17 cellular contexts compared by ENCODE assay signal in genomic region chr2:203714112-203714511, GRCh38. TPM values are rescaled to one million over a fixed set of nuclear protein-coding genes. Genes with fewer than 3 reads are reported as not detected.
DNase-seq lines count a peak whose midpoint lies in the region; ATAC-seq and TF ChIP-seq lines count a peak whose summit lies in the region.
"Had no signal": no experiment of that assay in that cellular context is flagged by ENCODE, and none has a peak within 500 bp of the region (broad histone marks: within the 10 kb centered on the region; RNA-seq: fewer than 3 reads in every experiment).

No MANE protein-coding gene starts in this region.

- H3K9me3 ChIP-seq in heart right ventricle: no peaks in the 10 kb centered on the region
- H3K9me3 ChIP-seq in aorta (ENCODE audit: control insufficient read depth, low read length): no peaks in the 10 kb centered on the region
- H3K9me3 ChIP-seq: body of pancreas had no signal

- H3K4me1 ChIP-seq in heart right ventricle: peaks cover 0 to 21% (median 8%) of the 10 kb centered on the region in 9 donors
- H3K4me1 ChIP-seq in aorta (ENCODE audit: control insufficient read depth in 1 of 2, insufficient read depth in 2 of 2, low read length in 2 of 2): no peaks in the 10 kb centered on the region
- H3K4me1 ChIP-seq: body of pancreas had no signal

- peaks cover 72% of the 10 kb centered on the region for H3K36me3 Mint-ChIP-seq in activated T-helper 2 cell treated with anti-CD3 and anti-CD28 coated beads, Interferon-gamma antibody, Interleukin-2, Interleukin-4, amounts not matched to agents 10 μg/mL and 5 μg/mL and 100 μg/mL, durations not matched to agents 14 hours and 24 hours and 36 hours (ENCODE audit: low read depth)

- H3K27ac ChIP-seq in heart right ventricle: peak overlapping the region in 2 of 10 donors; percentile 13 to 28
- H3K27ac ChIP-seq in aorta (ENCODE audit: low read depth in 1 of 2, low read length in 2 of 2): no peak overlapping the region
- H3K27ac ChIP-seq: body of pancreas, dorsolateral prefrontal cortex, VCaP had no signal

- DNase-seq in heart right ventricle (peak in 1 of 2 donors; percentile 42), cardiac septum (ENCODE audit: low spot score) (no peak), left colon (no peak), aorta (peak in 1 of 2 donors; percentile 49), HEK293T (ENCODE audit: extremely low spot score) (no peak), HCEC 1CT (no peak)
- DNase-seq in activated T-helper 2 cell treated with anti-CD3 and anti-CD28 coated beads, Interferon-gamma antibody, Interleukin-2, Interleukin-4, amounts not matched to agents 10 μg/mL and 5 μg/mL and 100 μg/mL, durations not matched to agents 14 hours and 24 hours and 36 hours (ENCODE audit: low spot score): no peak
- DNase-seq: body of pancreas, DMS153, dorsolateral prefrontal cortex, NCI-H187, PC-3 had no signal

- ATAC-seq in heart right ventricle: peak; percentile 50 to 80 (median 65)
- ATAC-seq in left colon: peak; percentile 96
- peak; percentile 68 for ATAC-seq in aorta (ENCODE audit: low FRiP score)
- ATAC-seq in GM19324 (IDR thresholded peaks at IDR 0.05; ENCODE audit: low FRiP score, unreplicated experiment): no peak
- ATAC-seq: body of pancreas, PC-3, SK-N-SH treated with all-trans-retinoic acid at 6 μM for 48 hours had no signal

- H3K4me3 Mint-ChIP-seq in activated T-helper 2 cell treated with anti-CD3 and anti-CD28 coated beads, Interferon-gamma antibody, Interleukin-2, Interleukin-4, amounts not matched to agents 10 μg/mL and 5 μg/mL and 100 μg/mL, durations not matched to agents 14 hours and 24 hours and 36 hours (ENCODE audit: low read depth): peak overlapping the region; percentile 17

- POLR2A ChIA-PET in HEK293T (lab: Yijun Ruan, JAX): no interaction called here

- WGBS in heart right ventricle, 2 donors: 59 to 76% methylated on average over 3 of the region's 3 CpGs
- 79 to 81% methylated on average over 3 of the region's 3 CpGs for WGBS in aorta, 2 donors

- no peaks in the 10 kb centered on the region for H3K27me3 ChIP-seq in heart right ventricle
- H3K27me3 ChIP-seq in aorta (ENCODE audit: control insufficient read depth in 1 of 2, insufficient read depth in 2 of 2, low read length in 1 of 2): no peaks in the 10 kb centered on the region
- H3K27me3 ChIP-seq: body of pancreas had no signal

- H3K4me1 Mint-ChIP-seq in activated T-helper 2 cell treated with anti-CD3 and anti-CD28 coated beads, Interferon-gamma antibody, Interleukin-2, Interleukin-4, amounts not matched to agents 10 μg/mL and 5 μg/mL and 100 μg/mL, durations not matched to agents 14 hours and 24 hours and 36 hours (ENCODE audit: low read depth): peaks cover 89% of the 10 kb centered on the region

- TF ChIP-seq CTCF in heart right ventricle (IDR thresholded peaks at IDR 0.05): no peak

- no peaks in the 10 kb centered on the region for H3K27me3 Mint-ChIP-seq in activated T-helper 2 cell treated with anti-CD3 and anti-CD28 coated beads, Interferon-gamma antibody, Interleukin-2, Interleukin-4, amounts not matched to agents 10 μg/mL and 5 μg/mL and 100 μg/mL, durations not matched to agents 14 hours and 24 hours and 36 hours (ENCODE audit: low read depth)

- no peak overlapping the region for H3K4me3 ChIP-seq in heart right ventricle
- H3K4me3 ChIP-seq in aorta (ENCODE audit: low read length in 2 of 2): no peak overlapping the region
- H3K4me3 ChIP-seq: body of pancreas, dorsolateral prefrontal cortex, lung had no signal

- H3K9me3 Mint-ChIP-seq in activated T-helper 2 cell treated with anti-CD3 and anti-CD28 coated beads, Interferon-gamma antibody, Interleukin-2, Interleukin-4, amounts not matched to agents 10 μg/mL and 5 μg/mL and 100 μg/mL, durations not matched to agents 14 hours and 24 hours and 36 hours: no peaks in the 10 kb centered on the region

- CTCF ChIA-PET in HEK293T (lab: Yijun Ruan, JAX): no interaction called here

- H3K36me3 ChIP-seq in heart right ventricle (no peaks in the 10 kb centered on the region), aorta (ENCODE audit: control insufficient read depth in 1 of 2, insufficient read depth in 2 of 2, low read length in 1 of 2) (no peaks in the 10 kb centered on the region)

- intact Hi-C loops in heart right ventricle (cut with DNase I): no loop called here
- intact Hi-C loops in cardiac septum (cut with DNase I): no loop called here
- intact Hi-C loops in activated T-helper 2 cell treated with anti-CD3 and anti-CD28 coated beads, Interferon-gamma antibody, Interleukin-2, Interleukin-4, amounts not matched to agents 10 μg/mL and 5 μg/mL and 100 μg/mL, durations not matched to agents 14 hours and 24 hours and 36 hours (cut with micrococcal nuclease): no loop called here
- intact Hi-C loops in left colon (cut with DNase I, micrococcal nuclease): no loop called here
- intact Hi-C loops in aorta (cut with DNase I): no loop called here

- H3K27ac Mint-ChIP-seq in activated T-helper 2 cell treated with anti-CD3 and anti-CD28 coated beads, Interferon-gamma antibody, Interleukin-2, Interleukin-4, amounts not matched to agents 10 μg/mL and 5 μg/mL and 100 μg/mL, durations not matched to agents 14 hours and 24 hours and 36 hours: peak overlapping the region; percentile 67

TF ChIP-seq in HEK293T, 16 proteins besides CTCF, POLR2A, EP300 and RAD21:
- TF ChIP-seq PKNOX1 (IDR thresholded peaks at IDR 0.05) (no peak), L3MBTL2 (conservative IDR thresholded peaks at IDR 0.05) (no peak), HDGF (IDR thresholded peaks at IDR 0.05; ENCODE audit: borderline replicate concordance) (no peak), BHLHE40 (IDR thresholded peaks at IDR 0.05; ENCODE audit: borderline replicate concordance) (no peak), FOXA1 (IDR thresholded peaks at IDR 0.05) (no peak), TARDBP (IDR thresholded peaks at IDR 0.05) (no peak), NFRKB (IDR thresholded peaks at IDR 0.05) (no peak), SP1 (IDR thresholded peaks at IDR 0.05) (no peak), ELF4 (IDR thresholded peaks at IDR 0.05) (no peak), FOXK2 (IDR thresholded peaks at IDR 0.05) (no peak)

RNA-seq across cellular contexts. Expression of gene CD28, which starts 7.7 kb away (rescaled TPM):
- total RNA-seq in heart right ventricle (1 to 10 TPM in 3 of 10 donors, under 1 TPM in 7; 0.36 to 5.3 (median 0.75) TPM), cardiac septum (1.3 TPM), left colon (1 to 10 TPM in 1 of 2 donors, under 1 TPM in 1; 0.34 to 1.7 TPM), aorta (10 to 100 TPM in 1 of 2 donors, 1 to 10 TPM in 1; 7.4 to 11.0 TPM)
- polyA plus RNA-seq in heart right ventricle (under 1 TPM; 0.10 to 0.15 TPM), aorta (1 to 10 TPM; 1.0 to 4.0 TPM)
- 53.6 and 59.3 TPM in 2 replicates for total RNA-seq in activated T-helper 2 cell treated with anti-CD3 and anti-CD28 coated beads, Interferon-gamma antibody, Interleukin-2, Interleukin-4, amounts not matched to agents 10 μg/mL and 5 μg/mL and 100 μg/mL, durations not matched to agents 14 hours and 24 hours and 36 hours
- total RNA-seq: NCI-H460, PC-3 had no signal
